24 cellular contexts compared by ENCODE assay signal in the genomic region with DNA sequence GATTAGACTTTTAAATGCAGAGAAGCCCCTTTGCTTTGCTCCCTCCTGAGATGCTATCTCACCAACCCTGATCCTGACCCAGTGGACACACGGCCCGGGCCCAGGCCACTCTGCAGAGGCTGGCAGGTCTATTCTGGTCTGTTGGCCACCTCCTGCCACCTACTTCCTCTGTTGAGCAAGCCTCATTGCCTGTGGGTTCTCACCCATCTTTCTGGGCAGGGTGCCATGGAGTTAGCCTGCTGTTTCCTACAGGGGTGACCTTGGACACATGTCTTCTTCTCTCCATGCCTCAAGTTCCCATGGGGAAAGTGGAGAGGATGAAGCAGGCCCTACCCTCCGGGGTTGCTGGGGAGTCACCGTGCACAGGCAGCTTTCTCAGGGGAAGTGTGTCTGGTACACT.
DNase-seq lines count a peak whose midpoint lies in the region; ATAC-seq lines count a peak whose summit lies in the region.
"Had no signal": no experiment of that assay in that cellular context is flagged by ENCODE, and none has a peak within 500 bp of the region (broad histone marks: within the 10 kb centered on the region; RNA-seq: fewer than 3 reads in every experiment).

No MANE protein-coding gene starts in this region.

- H3K4me1 ChIP-seq in BLaER1, result peaks cover 37% of the 10 kb centered on the region

- peak overlapping the region; percentile 68 for H3K27ac ChIP-seq in BLaER1
- H3K27ac ChIP-seq: KMS-11 had no signal

- no peaks in the 10 kb centered on the region for H4K20me1 ChIP-seq in BLaER1

- no peaks in the 10 kb centered on the region for H3K9me3 ChIP-seq in BLaER1

- H3K4me3 ChIP-seq in BLaER1, result no peak overlapping the region

- DNase-seq in H4 (ENCODE audit: low spot score) (peak; percentile 76), RPMI8226 (peak; percentile 33), renal cortical epithelial cell (ENCODE audit: low read depth) (peak; percentile 5), germinal center (ENCODE audit: low spot score) (no peak), T-helper 1 cell (no peak)
- DNase-seq: Calu3; CD8-positive, alpha-beta memory T cell; DMS53; GDM1; GOT3; HCEC 1CT; NCI-H1092 treated with DMSO at 0.1 percent for 48 hours; NCI-H1436; NCI-H187; NCI-H2081 treated with DMSO at 0.1 percent for 48 hours; NCI-H2171 treated with DMSO at 0.1 percent for 48 hours; NCI-H524 treated with DMSO at 0.1 percent for 48 hours; NCI-H774; NK-92 treated with Interleukin-12 subunit alpha and Interleukin-12 subunit beta, amount 100 ng/mL, for 24 hours; PC-3; SHP77 had no signal

- no peak overlapping the region for H3K9ac ChIP-seq in BLaER1
- H3K9ac ChIP-seq: KMS-11 had no signal

- no peak for ATAC-seq in HG02571 (IDR thresholded peaks at IDR 0.05; ENCODE audit: unreplicated experiment)
- ATAC-seq: PC-3 had no signal

- no peaks in the 10 kb centered on the region for H3K27me3 ChIP-seq in BLaER1

- no peaks in the 10 kb centered on the region for H3K36me3 ChIP-seq in BLaER1

- H3K4me2 ChIP-seq in BLaER1, result peak overlapping the region; percentile 82
- H3K4me2 ChIP-seq: KMS-11 had no signal

Comparison
In these comparisons a context has a peak if more than half of its experiments do, and no peak if none do; other contexts are left out.
1. DNase-seq: peak in H4 (single experiment), RPMI8226 (single experiment) and renal cortical epithelial cell (single experiment); none in germinal center (single experiment) and T-helper 1 cell (0 of 5).